ENCODE assay signal across 9 cellular contexts in genomic region chrX:71650333-71650969, GRCh38. TPM values are rescaled to one million over a fixed set of nuclear protein-coding genes. Genes with fewer than 3 reads are reported as not detected.
DNase-seq lines count a peak whose midpoint lies in the region; ATAC-seq, FAIRE-seq and TF ChIP-seq lines count a peak whose summit lies in the region.
"Had no signal": no experiment of that assay in that cellular context is flagged by ENCODE, and none has a peak within 500 bp of the region (broad histone marks: within the 10 kb centered on the region; RNA-seq: fewer than 3 reads in every experiment).

No MANE protein-coding gene starts in this region.

- H3K79me2 ChIP-seq in PC-3 (ENCODE audit: low read length), result no peaks in the 10 kb centered on the region

- TF ChIP-seq CTCF in HEK293 (tag by site-specific recombination; IDR thresholded peaks at IDR 0.05) (no peak; the same call in 1 of the 2 replicates), PC-3 (conservative IDR thresholded peaks at IDR 0.05; ENCODE audit: low read depth, low read length) (0 out of 2 replicates have a peak, but pooled peaks have one; percentile 26)

- H3K9me2 ChIP-seq in PC-3 (replicated peaks; ENCODE audit: low read length), result no peaks in the 10 kb centered on the region

- DNase-seq in NOMO-1 treated with DMSO at 0.1 percent for 48 hours (lab: John Stamatoyannopoulos, UW; ENCODE audit: unreplicated experiment) (peak; percentile 17), NOMO-1 treated with dmso at 0.1 percent for 144 hours (lab: John Stamatoyannopoulos, UW; ENCODE audit: unreplicated experiment) (no peak), PC-3 (peak; percentile 26), left ventricle myocardium superior (no peak), NCI-H2029 treated with DMSO at 0.1 percent for 48 hours (lab: John Stamatoyannopoulos, UW) (no peak), frontal cortex (ENCODE audit: low spot score in 2 of 2) (no peak), NCI-H2171 treated with DMSO at 0.1 percent for 48 hours (lab: John Stamatoyannopoulos, UW) (no peak)

- H3K4me2 ChIP-seq in PC-3 (ENCODE audit: low read length), result no peak overlapping the region

- H3K9me3 ChIP-seq in HEK293 (ENCODE audit: control insufficient read depth, insufficient read depth, low read depth, low read length) (no peaks in the 10 kb centered on the region), PC-3 (ENCODE audit: low read length) (no peaks in the 10 kb centered on the region)
- H3K9me3 ChIP-seq: SJSA1 had no signal

- peak; percentile 81 for ATAC-seq in PC-3
- peak; percentile 78 for ATAC-seq in left ventricle myocardium superior

- POLR2A ChIA-PET in HEK293 (lab: Yijun Ruan, JAX), result no interaction called here
- POLR2A ChIA-PET in PC-3 (lab: Charles Lee; ENCODE audit: unreplicated experiment), result no interaction called here

- H3K4me1 ChIP-seq in HEK293 (ENCODE audit: control insufficient read depth, insufficient read depth, low read length), result no peaks in the 10 kb centered on the region
- H3K4me1 ChIP-seq in PC-3 (ENCODE audit: insufficient read depth, low read length), result no peaks in the 10 kb centered on the region
- H3K4me1 ChIP-seq: SJSA1 had no signal

- H3K27ac ChIP-seq in HEK293 (ENCODE audit: extremely low read depth, low read depth, low read length) (no peak overlapping the region), PC-3 (ENCODE audit: low read length) (no peak overlapping the region)
- H3K27ac ChIP-seq: SJSA1 had no signal

- FAIRE-seq in frontal cortex (lab: Jason Lieb, UNC), result no peak

- no peaks in the 10 kb centered on the region for H3F3A ChIP-seq in PC-3 (ENCODE audit: low read length, unreplicated experiment)

- no peak overlapping the region for H3K4me3 ChIP-seq in HEK293 (ENCODE audit: low read depth, low read length)
- no peak overlapping the region for H3K4me3 ChIP-seq in PC-3 (ENCODE audit: low read length)
- H3K4me3 ChIP-seq: SJSA1 had no signal

- intact Hi-C loops in PC-3 (cut with micrococcal nuclease) (loop anchor here (10.0 kb wide), 2 partner anchors 66 to 216 kb away; no protein-coding TSS in a partner anchor), left ventricle myocardium superior (cut with micrococcal nuclease) (no loop called here)

- H3K36me3 ChIP-seq in HEK293 (ENCODE audit: control insufficient read depth in 2 of 2, insufficient read depth in 1 of 2, low read length in 2 of 2) (no peaks in the 10 kb centered on the region; a peak in 1 of 3 replicates), PC-3 (ENCODE audit: low read depth, low read length) (no peaks in the 10 kb centered on the region)
- H3K36me3 ChIP-seq: SJSA1 had no signal

- BruUV-seq in PC-3 (replicated peaks; lab: Mats Ljungman, UMichigan), result no TSS peak

- H3K27me3 ChIP-seq in PC-3 (ENCODE audit: low read length), result no peaks in the 10 kb centered on the region
- H3K27me3 ChIP-seq: SJSA1 had no signal

- no peak overlapping the region for H3K9ac ChIP-seq in PC-3 (ENCODE audit: low read length)

- H2AFZ ChIP-seq in PC-3 (ENCODE audit: low read length), result no peak overlapping the region

- CTCF ChIA-PET in HEK293 (lab: Yijun Ruan, JAX), result interaction anchor here (1.3 kb wide), 1 partner anchor 84 kb away, joined by 4 read pairs; no protein-coding TSS in a partner anchor
- CTCF ChIA-PET in PC-3 (lab: Charles Lee), result no interaction called here

- no peaks in the 10 kb centered on the region for H4K20me1 ChIP-seq in PC-3 (ENCODE audit: low read length)

TF ChIP-seq in HEK293, 187 proteins besides CTCF, POLR2A, EP300 and RAD21:
- TF ChIP-seq ZNF654 (tag by site-specific recombination; IDR thresholded peaks at IDR 0.05; ENCODE audit: low read depth), result peak; percentile 35
- TF ChIP-seq KLF16 (tag by site-specific recombination; IDR thresholded peaks at IDR 0.05), result no peak

RNA-seq across cellular contexts. Expression of gene CXCR3, which starts 32.1 kb away (rescaled TPM):
- total RNA-seq in PC-3 (2014; rRNA removed) (not detected in 2 replicates), left ventricle myocardium superior (0.20 TPM), frontal cortex (not detected)
- total RNA-seq: SJSA1 had no signal

Comparison
In these comparisons a context has a peak if more than half of its experiments do, and no peak if none do; other contexts are left out.
1. DNase-seq: peak in NOMO-1 treated with DMSO at 0.1 percent for 48 hours (single experiment) and PC-3 (single experiment); none in NOMO-1 treated with dmso at 0.1 percent for 144 hours (single experiment), left ventricle myocardium superior (single experiment), NCI-H2029 treated with DMSO at 0.1 percent for 48 hours (single experiment), frontal cortex (0 of 2) and NCI-H2171 treated with DMSO at 0.1 percent for 48 hours (single experiment).